ENCODE assay signal across 9 cellular contexts in genomic region chr6:122947355-122947754, GRCh38. TPM values are rescaled to one million over a fixed set of nuclear protein-coding genes. Genes with fewer than 3 reads are reported as not detected.
DNase-seq lines count a peak whose midpoint lies in the region; ATAC-seq, FAIRE-seq and TF ChIP-seq lines count a peak whose summit lies in the region.
"Had no signal": no experiment of that assay in that cellular context is flagged by ENCODE, and none has a peak within 500 bp of the region (broad histone marks: within the 10 kb centered on the region; RNA-seq: fewer than 3 reads in every experiment).

No MANE protein-coding gene starts in this region.

- H3K27me3 ChIP-seq in DOHH2 (ENCODE audit: control insufficient read depth, low read length) (no peaks in the 10 kb centered on the region), astrocyte (ENCODE audit: insufficient read depth, low read length) (no peaks in the 10 kb centered on the region)
- H3K27me3 ChIP-seq: uterus had no signal

- H3K4me1 ChIP-seq in DOHH2 (ENCODE audit: control insufficient read depth, low read length) = no peaks in the 10 kb centered on the region
- no peaks in the 10 kb centered on the region for H3K4me1 ChIP-seq in astrocyte (ENCODE audit: insufficient read depth, low read length)
- H3K4me1 ChIP-seq: uterus had no signal

- no peak overlapping the region for H3K4me3 ChIP-seq in DOHH2 (ENCODE audit: low read length)
- H3K4me3 ChIP-seq in astrocyte (ENCODE audit: insufficient read depth, low read depth, low read length) = no peak overlapping the region
- H3K4me3 ChIP-seq: uterus had no signal

- H2AFZ ChIP-seq in astrocyte (ENCODE audit: low read depth, low read length) = no peak overlapping the region

- no peak for FAIRE-seq in astrocyte (lab: Jason Lieb, UNC)

- H3K9me2 ChIP-seq in DOHH2 (replicated peaks; ENCODE audit: control insufficient read depth, low read length) = no peaks in the 10 kb centered on the region

- H3F3A ChIP-seq in DOHH2 (ENCODE audit: control insufficient read depth, insufficient read depth) = no peaks in the 10 kb centered on the region

- DNase-seq in HT-29 (ENCODE audit: low spot score) (peak; percentile 46), astrocyte (ENCODE audit: low read depth) (no peak), medulla oblongata (ENCODE audit: extremely low spot score) (peak; percentile 27), NCI-H446 treated with DMSO at 0.1 percent for 48 hours (lab: John Stamatoyannopoulos, UW) (no peak), hippocampal formation (lab: John Stamatoyannopoulos, UW) (no peak)
- DNase-seq in stimulated activated CD4-positive, alpha-beta T cell treated with anti-CD3 and anti-CD28 coated beads, Interleukin-2, amount 100 ng/mL, for 24 hours = no peak
- DNase-seq: uterus had no signal

- H3K36me3 Mint-ChIP-seq in astrocyte (ENCODE audit: low read depth, unreplicated experiment) = no peaks in the 10 kb centered on the region

- no peaks in the 10 kb centered on the region for H3K79me2 ChIP-seq in DOHH2 (ENCODE audit: control insufficient read depth, low read length)
- H3K79me2 ChIP-seq in astrocyte (ENCODE audit: insufficient read depth, low read length) = no peaks in the 10 kb centered on the region

- H3K9me3 ChIP-seq in DOHH2 (ENCODE audit: control insufficient read depth, insufficient read depth, low read length) (no peaks in the 10 kb centered on the region), astrocyte (ENCODE audit: insufficient read depth, low read depth, low read length) (no peaks in the 10 kb centered on the region)
- H3K9me3 ChIP-seq: uterus had no signal

- no peak overlapping the region for H3K27ac Mint-ChIP-seq in astrocyte (ENCODE audit: unreplicated experiment)

- H3K4me2 ChIP-seq in DOHH2 (ENCODE audit: low read length) (no peak overlapping the region), astrocyte (ENCODE audit: low read length) (no peak overlapping the region)

- no peak for ATAC-seq in GM21737 (IDR thresholded peaks at IDR 0.05; ENCODE audit: unreplicated experiment)

- no peaks in the 10 kb centered on the region for H4K20me1 ChIP-seq in DOHH2 (ENCODE audit: control insufficient read depth, insufficient read depth, low read depth, low read length)
- no peaks in the 10 kb centered on the region for H4K20me1 ChIP-seq in astrocyte (ENCODE audit: insufficient read depth, low read length)

- no peak overlapping the region for H3K4me3 Mint-ChIP-seq in astrocyte (ENCODE audit: unreplicated experiment)

- H3K36me3 ChIP-seq in DOHH2 (ENCODE audit: control insufficient read depth, low read length) (no peaks in the 10 kb centered on the region), astrocyte (ENCODE audit: insufficient read depth, low read length) (no peaks in the 10 kb centered on the region)
- H3K36me3 ChIP-seq: uterus had no signal

- no peak overlapping the region for H3K27ac ChIP-seq in DOHH2 (ENCODE audit: low read depth, low read length)
- H3K27ac ChIP-seq in astrocyte (ENCODE audit: low read depth, low read length) = no peak overlapping the region
- H3K27ac ChIP-seq: uterus had no signal

- H3K9ac ChIP-seq in astrocyte (ENCODE audit: low read length) = no peak overlapping the region

- TF ChIP-seq CTCF in DOHH2 (IDR thresholded peaks at IDR 0.05; ENCODE audit: low read depth, low read length, poor library complexity, severe bottlenecking) (peak; percentile 13), astrocyte (IDR thresholded peaks at IDR 0.05; ENCODE audit: insufficient read depth, low read depth, low read length) (peak; percentile 35)

- H3K4me1 Mint-ChIP-seq in astrocyte (ENCODE audit: low read depth, unreplicated experiment) = no peaks in the 10 kb centered on the region

- peaks cover 11% of the 10 kb centered on the region for H3K27me3 Mint-ChIP-seq in astrocyte (ENCODE audit: low read depth, unreplicated experiment)

- H3K9me3 Mint-ChIP-seq in astrocyte (ENCODE audit: unreplicated experiment) = no peaks in the 10 kb centered on the region

RNA-seq across cellular contexts. Expression of gene CLVS2, which starts 48.7 kb away (rescaled TPM):
- total RNA-seq in HT-29 (2014; rRNA removed; shearing (Covaris generic)) = not detected in 2 replicates
- not detected in 2 replicates for total RNA-seq in astrocyte

Comparison
In these comparisons a context has a peak if more than half of its experiments do, and no peak if none do; other contexts are left out.
1. DNase-seq: peak in HT-29 (single experiment) and medulla oblongata (single experiment); none in astrocyte (single experiment), stimulated activated CD4-positive, alpha-beta T cell treated with anti-CD3 and anti-CD28 coated beads, Interleukin-2, amount 100 ng/mL, for 24 hours (0 of 2), NCI-H446 treated with DMSO at 0.1 percent for 48 hours (single experiment) and hippocampal formation (0 of 2).